In the genomic region with DNA sequence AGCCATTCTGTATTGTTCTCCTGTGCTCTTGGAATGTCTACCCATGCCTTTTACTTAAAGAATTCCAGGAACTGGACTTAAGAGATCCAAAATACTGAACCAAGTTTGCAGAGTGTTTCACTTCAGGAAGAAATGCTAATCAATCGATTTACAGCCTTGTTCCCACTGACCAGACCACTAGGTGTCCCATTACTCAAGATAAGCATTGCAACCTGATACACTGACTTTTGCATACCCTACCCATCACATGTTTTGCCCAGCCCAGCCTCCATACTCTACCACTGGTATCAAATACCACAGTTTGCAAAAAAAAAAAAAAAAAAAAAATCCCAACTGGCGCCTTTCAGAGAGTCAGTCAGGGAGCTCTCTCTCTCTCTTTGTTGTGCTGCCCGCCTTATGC, we compare ENCODE assay signal across 1 cellular context.
TF ChIP-seq lines count a peak whose summit lies in the region.

No MANE protein-coding gene starts in this region.

TF ChIP-seq in GM23338, 12 proteins besides CTCF, POLR2A, EP300 and RAD21 (continued from another document):
- TF ChIP-seq POLR2AphosphoS5 (IDR thresholded peaks at IDR 0.05; ENCODE audit: low read depth) (no peak), ZNF114 (CRISPR knock-in tag; IDR thresholded peaks at IDR 0.05) (no peak), EZH2 (IDR thresholded peaks at IDR 0.05; ENCODE audit: low read depth, unreplicated experiment) (no peak), NANOG (IDR thresholded peaks at IDR 0.05; ENCODE audit: borderline replicate concordance) (no peak), CREB1 (CRISPR knock-in tag; IDR thresholded peaks at IDR 0.05; ENCODE audit: low read depth) (no peak)
- TF ChIP-seq, protein P1, sequence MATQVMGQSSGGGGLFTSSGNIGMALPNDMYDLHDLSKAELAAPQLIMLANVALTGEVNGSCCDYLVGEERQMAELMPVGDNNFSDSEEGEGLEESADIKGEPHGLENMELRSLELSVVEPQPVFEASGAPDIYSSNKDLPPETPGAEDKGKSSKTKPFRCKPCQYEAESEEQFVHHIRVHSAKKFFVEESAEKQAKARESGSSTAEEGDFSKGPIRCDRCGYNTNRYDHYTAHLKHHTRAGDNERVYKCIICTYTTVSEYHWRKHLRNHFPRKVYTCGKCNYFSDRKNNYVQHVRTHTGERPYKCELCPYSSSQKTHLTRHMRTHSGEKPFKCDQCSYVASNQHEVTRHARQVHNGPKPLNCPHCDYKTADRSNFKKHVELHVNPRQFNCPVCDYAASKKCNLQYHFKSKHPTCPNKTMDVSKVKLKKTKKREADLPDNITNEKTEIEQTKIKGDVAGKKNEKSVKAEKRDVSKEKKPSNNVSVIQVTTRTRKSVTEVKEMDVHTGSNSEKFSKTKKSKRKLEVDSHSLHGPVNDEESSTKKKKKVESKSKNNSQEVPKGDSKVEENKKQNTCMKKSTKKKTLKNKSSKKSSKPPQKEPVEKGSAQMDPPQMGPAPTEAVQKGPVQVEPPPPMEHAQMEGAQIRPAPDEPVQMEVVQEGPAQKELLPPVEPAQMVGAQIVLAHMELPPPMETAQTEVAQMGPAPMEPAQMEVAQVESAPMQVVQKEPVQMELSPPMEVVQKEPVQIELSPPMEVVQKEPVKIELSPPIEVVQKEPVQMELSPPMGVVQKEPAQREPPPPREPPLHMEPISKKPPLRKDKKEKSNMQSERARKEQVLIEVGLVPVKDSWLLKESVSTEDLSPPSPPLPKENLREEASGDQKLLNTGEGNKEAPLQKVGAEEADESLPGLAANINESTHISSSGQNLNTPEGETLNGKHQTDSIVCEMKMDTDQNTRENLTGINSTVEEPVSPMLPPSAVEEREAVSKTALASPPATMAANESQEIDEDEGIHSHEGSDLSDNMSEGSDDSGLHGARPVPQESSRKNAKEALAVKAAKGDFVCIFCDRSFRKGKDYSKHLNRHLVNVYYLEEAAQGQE (IDR thresholded peaks at IDR 0.05; ENCODE audit: unreplicated experiment), result no peak
- TF ChIP-seq, protein P2, sequence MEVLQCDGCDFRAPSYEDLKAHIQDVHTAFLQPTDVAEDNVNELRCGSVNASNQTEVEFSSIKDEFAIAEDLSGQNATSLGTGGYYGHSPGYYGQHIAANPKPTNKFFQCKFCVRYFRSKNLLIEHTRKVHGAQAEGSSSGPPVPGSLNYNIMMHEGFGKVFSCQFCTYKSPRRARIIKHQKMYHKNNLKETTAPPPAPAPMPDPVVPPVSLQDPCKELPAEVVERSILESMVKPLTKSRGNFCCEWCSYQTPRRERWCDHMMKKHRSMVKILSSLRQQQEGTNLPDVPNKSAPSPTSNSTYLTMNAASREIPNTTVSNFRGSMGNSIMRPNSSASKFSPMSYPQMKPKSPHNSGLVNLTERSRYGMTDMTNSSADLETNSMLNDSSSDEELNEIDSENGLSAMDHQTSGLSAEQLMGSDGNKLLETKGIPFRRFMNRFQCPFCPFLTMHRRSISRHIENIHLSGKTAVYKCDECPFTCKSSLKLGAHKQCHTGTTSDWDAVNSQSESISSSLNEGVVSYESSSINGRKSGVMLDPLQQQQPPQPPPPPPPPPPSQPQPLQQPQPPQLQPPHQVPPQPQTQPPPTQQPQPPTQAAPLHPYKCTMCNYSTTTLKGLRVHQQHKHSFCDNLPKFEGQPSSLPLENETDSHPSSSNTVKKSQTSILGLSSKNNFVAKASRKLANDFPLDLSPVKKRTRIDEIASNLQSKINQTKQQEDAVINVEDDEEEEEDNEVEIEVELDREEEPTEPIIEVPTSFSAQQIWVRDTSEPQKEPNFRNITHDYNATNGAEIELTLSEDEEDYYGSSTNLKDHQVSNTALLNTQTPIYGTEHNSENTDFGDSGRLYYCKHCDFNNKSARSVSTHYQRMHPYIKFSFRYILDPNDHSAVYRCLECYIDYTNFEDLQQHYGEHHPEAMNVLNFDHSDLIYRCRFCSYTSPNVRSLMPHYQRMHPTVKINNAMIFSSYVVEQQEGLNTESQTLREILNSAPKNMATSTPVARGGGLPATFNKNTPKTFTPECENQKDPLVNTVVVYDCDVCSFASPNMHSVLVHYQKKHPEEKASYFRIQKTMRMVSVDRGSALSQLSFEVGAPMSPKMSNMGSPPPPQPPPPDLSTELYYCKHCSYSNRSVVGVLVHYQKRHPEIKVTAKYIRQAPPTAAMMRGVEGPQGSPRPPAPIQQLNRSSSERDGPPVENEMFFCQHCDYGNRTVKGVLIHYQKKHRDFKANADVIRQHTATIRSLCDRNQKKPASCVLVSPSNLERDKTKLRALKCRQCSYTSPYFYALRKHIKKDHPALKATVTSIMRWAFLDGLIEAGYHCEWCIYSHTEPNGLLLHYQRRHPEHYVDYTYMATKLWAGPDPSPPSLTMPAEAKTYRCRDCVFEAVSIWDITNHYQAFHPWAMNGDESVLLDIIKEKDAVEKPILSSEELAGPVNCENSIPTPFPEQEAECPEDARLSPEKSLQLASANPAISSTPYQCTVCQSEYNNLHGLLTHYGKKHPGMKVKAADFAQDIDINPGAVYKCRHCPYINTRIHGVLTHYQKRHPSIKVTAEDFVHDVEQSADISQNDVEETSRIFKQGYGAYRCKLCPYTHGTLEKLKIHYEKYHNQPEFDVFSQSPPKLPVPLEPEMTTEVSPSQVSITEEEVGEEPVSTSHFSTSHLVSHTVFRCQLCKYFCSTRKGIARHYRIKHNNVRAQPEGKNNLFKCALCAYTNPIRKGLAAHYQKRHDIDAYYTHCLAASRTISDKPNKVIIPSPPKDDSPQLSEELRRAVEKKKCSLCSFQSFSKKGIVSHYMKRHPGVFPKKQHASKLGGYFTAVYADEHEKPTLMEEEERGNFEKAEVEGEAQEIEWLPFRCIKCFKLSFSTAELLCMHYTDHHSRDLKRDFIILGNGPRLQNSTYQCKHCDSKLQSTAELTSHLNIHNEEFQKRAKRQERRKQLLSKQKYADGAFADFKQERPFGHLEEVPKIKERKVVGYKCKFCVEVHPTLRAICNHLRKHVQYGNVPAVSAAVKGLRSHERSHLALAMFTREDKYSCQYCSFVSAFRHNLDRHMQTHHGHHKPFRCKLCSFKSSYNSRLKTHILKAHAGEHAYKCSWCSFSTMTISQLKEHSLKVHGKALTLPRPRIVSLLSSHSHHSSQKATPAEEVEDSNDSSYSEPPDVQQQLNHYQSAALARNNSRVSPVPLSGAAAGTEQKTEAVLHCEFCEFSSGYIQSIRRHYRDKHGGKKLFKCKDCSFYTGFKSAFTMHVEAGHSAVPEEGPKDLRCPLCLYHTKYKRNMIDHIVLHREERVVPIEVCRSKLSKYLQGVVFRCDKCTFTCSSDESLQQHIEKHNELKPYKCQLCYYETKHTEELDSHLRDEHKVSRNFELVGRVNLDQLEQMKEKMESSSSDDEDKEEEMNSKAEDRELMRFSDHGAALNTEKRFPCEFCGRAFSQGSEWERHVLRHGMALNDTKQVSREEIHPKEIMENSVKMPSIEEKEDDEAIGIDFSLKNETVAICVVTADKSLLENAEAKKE (CRISPR knock-in tag; IDR thresholded peaks at IDR 0.05), result no peak
- TF ChIP-seq, protein P3, sequence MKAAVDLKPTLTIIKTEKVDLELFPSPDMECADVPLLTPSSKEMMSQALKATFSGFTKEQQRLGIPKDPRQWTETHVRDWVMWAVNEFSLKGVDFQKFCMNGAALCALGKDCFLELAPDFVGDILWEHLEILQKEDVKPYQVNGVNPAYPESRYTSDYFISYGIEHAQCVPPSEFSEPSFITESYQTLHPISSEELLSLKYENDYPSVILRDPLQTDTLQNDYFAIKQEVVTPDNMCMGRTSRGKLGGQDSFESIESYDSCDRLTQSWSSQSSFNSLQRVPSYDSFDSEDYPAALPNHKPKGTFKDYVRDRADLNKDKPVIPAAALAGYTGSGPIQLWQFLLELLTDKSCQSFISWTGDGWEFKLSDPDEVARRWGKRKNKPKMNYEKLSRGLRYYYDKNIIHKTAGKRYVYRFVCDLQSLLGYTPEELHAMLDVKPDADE (IDR thresholded peaks at IDR 0.05), result no peak
